In genomic region chr4:118920247-118920646, GRCh38 we compare ENCODE assay signal across 15 cellular contexts. TPM values are rescaled to one million over a fixed set of nuclear protein-coding genes. Genes with fewer than 3 reads are reported as not detected.
A peak's percentile ranks its signal among the peaks of the same experiment; 100 is the strongest.
DNase-seq lines count a peak whose midpoint lies in the region; ATAC-seq, FAIRE-seq and TF ChIP-seq lines count a peak whose summit lies in the region.
"Had no signal": no experiment of that assay in that cellular context is flagged by ENCODE, and none has a peak within 500 bp of the region (broad histone marks: within the 10 kb centered on the region; RNA-seq: fewer than 3 reads in every experiment).

No MANE protein-coding gene starts in this region.

- H3K9me3 ChIP-seq in heart right ventricle (no peaks in the 10 kb centered on the region), lower lobe of right lung (no peaks in the 10 kb centered on the region)
- H3K9me3 ChIP-seq: Peyer's patch had no signal

- 15 to 26% methylated on average over 2 of the region's 2 CpGs for WGBS in heart right ventricle, 2 donors

- H3K4me3 ChIP-seq in heart right ventricle: peak overlapping the region in 1 of 10 donors; percentile 7
- no peak overlapping the region for H3K4me3 ChIP-seq in rectal smooth muscle tissue (ENCODE audit: low read length)
- no peak overlapping the region for H3K4me3 ChIP-seq in lower lobe of right lung
- H3K4me3 ChIP-seq: Peyer's patch had no signal

- H3K27me3 ChIP-seq in heart right ventricle: no peaks in the 10 kb centered on the region
- H3K27me3 ChIP-seq in rectal smooth muscle tissue (ENCODE audit: control insufficient read depth, insufficient read depth, low read length): no peaks in the 10 kb centered on the region
- no peaks in the 10 kb centered on the region for H3K27me3 ChIP-seq in lower lobe of right lung (ENCODE audit: low read depth)
- H3K27me3 ChIP-seq: Peyer's patch had no signal

- intact Hi-C loops in heart right ventricle (cut with DNase I) (loop anchor here in 2 of 10 donors (2.0 to 5.0 kb wide), 2 partner anchors 47 kb away; no protein-coding TSS in a partner anchor), lower lobe of right lung (cut with DNase I) (no loop called here)

- no peak overlapping the region for H3K9ac ChIP-seq in rectal smooth muscle tissue (ENCODE audit: low read length)
- H3K9ac ChIP-seq: parathyroid adenoma had no signal

- ATAC-seq in heart right ventricle (peak; percentile 81 to 96 (median 90)), lower lobe of right lung (no peak)

- H3K27ac ChIP-seq in heart right ventricle (peak overlapping the region; percentile 17 to 89 (median 70)), rectal smooth muscle tissue (ENCODE audit: low read depth, low read length) (peak overlapping the region; percentile 85), lower lobe of right lung (no peak overlapping the region)
- H3K27ac ChIP-seq: parathyroid adenoma had no signal

- FAIRE-seq in GM12891 (lab: Jason Lieb, UNC): no peak

- peaks cover 13 to 94% (median 56%) of the 10 kb centered on the region in 9 donors for H3K4me1 ChIP-seq in heart right ventricle
- H3K4me1 ChIP-seq in rectal smooth muscle tissue (ENCODE audit: control insufficient read depth, insufficient read depth, low read length): peaks cover 44% of the 10 kb centered on the region
- no peaks in the 10 kb centered on the region for H3K4me1 ChIP-seq in lower lobe of right lung
- H3K4me1 ChIP-seq: parathyroid adenoma had no signal

- peak; percentile 7 for DNase-seq in HCEC 1CT
- peak; percentile 40 for DNase-seq in astrocyte of the hippocampus (ENCODE audit: low read depth, low spot score)
- DNase-seq in heart right ventricle: peak in 1 of 2 donors; percentile 47
- DNase-seq in lower lobe of right lung: no peak
- DNase-seq in NCI-H510A treated with DMSO at 0.1 percent for 48 hours (lab: John Stamatoyannopoulos, UW): no peak
- no peak for DNase-seq in GM12891 (ENCODE audit: insufficient read length, low spot score)
- no peak for DNase-seq in HT-29 (ENCODE audit: low spot score)
- DNase-seq: activated CD4-positive, alpha-beta memory T cell treated with anti-CD3 and anti-CD28 coated beads for 36 hours; DMS53; MV-4-11; NCI-H345; Peyer's patch; T-helper 9 cell had no signal

- no peak for TF ChIP-seq POLR2A in GM12891 (IDR thresholded peaks at IDR 0.05; ENCODE audit: low read depth, low read length)

- H3K36me3 ChIP-seq in heart right ventricle: no peaks in the 10 kb centered on the region
- no peaks in the 10 kb centered on the region for H3K36me3 ChIP-seq in rectal smooth muscle tissue (ENCODE audit: control insufficient read depth, insufficient read depth, low read length)
- H3K36me3 ChIP-seq in lower lobe of right lung: no peaks in the 10 kb centered on the region
- H3K36me3 ChIP-seq: Peyer's patch had no signal

- TF ChIP-seq CTCF in heart right ventricle (IDR thresholded peaks at IDR 0.05) (no peak), lower lobe of right lung (IDR thresholded peaks at IDR 0.05) (no peak)

TF ChIP-seq in GM12891, 5 proteins besides CTCF, POLR2A, EP300 and RAD21:
- no peak for TF ChIP-seq TAF1 (IDR thresholded peaks at IDR 0.05; ENCODE audit: low read depth, low read length)
- no peak for TF ChIP-seq POU2F2 (IDR thresholded peaks at IDR 0.05; ENCODE audit: low read depth, low read length)
- no peak for TF ChIP-seq POLR2AphosphoS5 (IDR thresholded peaks at IDR 0.05; ENCODE audit: low read depth, low read length)
- TF ChIP-seq PAX5 (IDR thresholded peaks at IDR 0.05; ENCODE audit: insufficient read depth, low read length, severe bottlenecking): no peak
- TF ChIP-seq SPI1 (IDR thresholded peaks at IDR 0.05; ENCODE audit: low read depth, low read length): no peak

RNA-seq across cellular contexts. Expression of gene SYNPO2, which starts 31.6 kb away (rescaled TPM):
- total RNA-seq in heart right ventricle: 100 to 1,000 TPM; 197 to 405 (median 267) TPM
- 10 to 100 TPM; 27.5 to 29.1 TPM for polyA plus RNA-seq in heart right ventricle
- 26.2 TPM for total RNA-seq in lower lobe of right lung
- polyA plus RNA-seq in GM12891 (2012; ENCODE audit: low read depth, missing spikeins): 0.13 TPM
- not detected in 2 replicates for total RNA-seq in HT-29 (2014; rRNA removed; shearing (Covaris generic))

Comparison
In these comparisons a context has a peak if more than half of its experiments do, and no peak if none do; other contexts are left out.
1. DNase-seq: peak in HCEC 1CT (single experiment) and astrocyte of the hippocampus (single experiment); none in lower lobe of right lung (single experiment), NCI-H510A treated with DMSO at 0.1 percent for 48 hours (single experiment), GM12891 (single experiment) and HT-29 (single experiment).
2. ATAC-seq: peak in heart right ventricle (8 of 8); none in lower lobe of right lung (0 of 2).
3. RNA of gene SYNPO2, which starts 31.6 kb away (total RNA-seq): 197 to 405 TPM in heart right ventricle and 26.2 TPM in lower lobe of right lung (single experiment); not detected in HT-29; every median in the first group is over 10 times any median in the second.